8 cellular contexts compared by ENCODE assay signal in the genomic region with DNA sequence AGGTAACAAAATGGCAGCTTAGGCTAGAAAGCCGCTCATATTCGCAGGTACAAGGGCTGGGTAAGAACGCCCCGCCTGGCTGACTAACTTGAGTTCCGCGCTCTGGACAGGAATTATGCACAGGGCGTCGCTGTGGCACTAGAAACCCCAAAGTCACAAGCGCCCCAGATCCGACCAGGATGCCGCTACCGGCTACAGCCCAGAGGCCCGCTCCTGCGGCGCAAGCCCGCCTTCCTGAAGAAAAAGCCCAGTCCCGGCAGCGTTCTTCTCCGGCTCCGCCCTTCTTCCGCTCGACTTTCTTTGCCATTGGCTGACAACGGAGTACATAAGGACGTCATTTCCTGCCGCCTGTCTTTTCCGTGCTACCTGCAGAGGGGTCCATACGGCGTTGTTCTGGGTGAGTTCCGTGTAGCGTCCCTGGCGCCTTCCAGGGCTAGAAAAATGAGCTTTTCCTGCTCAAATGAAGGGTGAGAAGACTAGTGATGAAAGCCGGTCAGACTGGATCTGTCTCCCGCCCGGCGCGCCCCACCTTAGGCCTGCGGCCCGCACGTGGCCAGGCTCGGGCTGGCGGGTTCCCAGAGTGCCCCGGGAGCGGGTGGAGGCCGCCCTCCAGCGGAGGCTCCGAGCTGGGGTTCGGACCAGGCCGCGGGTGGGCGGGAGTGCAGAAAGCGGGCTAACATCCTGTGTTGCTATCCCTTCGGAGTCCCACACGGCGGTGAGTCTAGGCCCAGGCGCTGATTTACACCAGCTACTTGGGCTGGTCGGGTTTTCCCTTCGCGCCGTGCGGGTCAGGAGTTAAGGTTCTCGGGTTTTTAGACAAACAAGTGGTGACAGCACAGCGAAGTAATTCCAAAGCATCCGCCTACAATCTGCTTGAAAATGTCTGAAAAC. TPM values are rescaled to one million over a fixed set of nuclear protein-coding genes. Genes with fewer than 3 reads are reported as not detected.
DNase-seq lines count a peak whose midpoint lies in the region; ATAC-seq, FAIRE-seq and TF ChIP-seq lines count a peak whose summit lies in the region.

A gene (plus strand): TSS at position 353 of the 891 bp plus-strand sequence. CDS start 934 bp downstream, outside the sequence.

- H3K23ac ChIP-seq in trophoblast cell (ENCODE audit: low read length): no peak within 1 kb of the TSS

- peak within 1 kb of the TSS; percentile 82 for H2BK120ac ChIP-seq in trophoblast cell (ENCODE audit: insufficient read depth, low read length, poor library complexity)

- peak within 1 kb of the TSS; percentile 84 for H3K18ac ChIP-seq in trophoblast cell (ENCODE audit: low read length)

- H3K4me1 Mint-ChIP-seq in T-cell: peaks cover 49 to 58% (median 51%) of the 10 kb centered on the region in 3 donors

- peak within 1 kb of the TSS; percentile 86 for H2BK5ac ChIP-seq in trophoblast cell (ENCODE audit: low read depth, low read length, poor library complexity)

- WGBS in adipose tissue, 3 donors: 0% methylated on average over 63 of the region's 63 CpGs
- no CpG with 5 or more reads among the region's 63 CpGs for WGBS in trophoblast cell (ENCODE audit: extremely low coverage, insufficient coverage, insufficient read length)
- 0% methylated on average over 14 to 63 of the region's 63 CpGs for WGBS in transverse colon (ENCODE audit: low coverage in 1 of 2), 2 donors

- peaks cover 27% of the 10 kb centered on the region for H3K36me3 Mint-ChIP-seq in T-cell

- peak within 1 kb of the TSS; percentile 86 for H4K91ac ChIP-seq in trophoblast cell (ENCODE audit: low read depth, low read length)

- TF ChIP-seq POLR2A in GM12892 (IDR thresholded peaks at IDR 0.05; ENCODE audit: low read depth, low read length): peak; percentile 100
- TF ChIP-seq POLR2A in transverse colon (IDR thresholded peaks at IDR 0.05): peak; percentile 98

- H2AK5ac ChIP-seq in trophoblast cell (ENCODE audit: low read length): peak within 1 kb of the TSS; percentile 73

- H3K9me3 Mint-ChIP-seq in T-cell: no peaks in the 10 kb centered on the region

- peaks cover 2 to 5% of the 10 kb centered on the region in 2 experiments for H3K4me1 ChIP-seq in trophoblast cell (ENCODE audit: control insufficient read depth in 1 of 2, insufficient read depth in 2 of 2, low read length in 2 of 2)
- peaks cover 6 to 41% (median 21%) of the 10 kb centered on the region in 4 donors for H3K4me1 ChIP-seq in transverse colon

- TF ChIP-seq CTCF in transverse colon (IDR thresholded peaks at IDR 0.05): peak; percentile 14 to 49 (median 20)

- peak within 1 kb of the TSS; percentile 92 for H2AFZ ChIP-seq in trophoblast cell (ENCODE audit: insufficient read depth, low read length, poor library complexity)

- peak within 1 kb of the TSS; percentile 99 for H4K8ac ChIP-seq in trophoblast cell (ENCODE audit: low read depth, low read length)

- H2BK12ac ChIP-seq in trophoblast cell (ENCODE audit: low read length): no peak within 1 kb of the TSS

- ATAC-seq in HG02852 (IDR thresholded peaks at IDR 0.05; ENCODE audit: unreplicated experiment) (peak; percentile 91), T-cell (replicated peaks in 1 of 4) (peak; percentile 93 to 94 (median 94))

- H3K27ac ChIP-seq in adipose tissue (ENCODE audit: low read depth, low read length) (peak within 1 kb of the TSS; percentile 30), trophoblast cell (ENCODE audit: low read depth, low read length) (peak within 1 kb of the TSS; percentile 94), transverse colon (peak within 1 kb of the TSS; percentile 82 to 92 (median 89))

- in situ Hi-C loops in transverse colon (cut with MboI; ENCODE audit: low pct_ligation_motif_present in 1 of 4, low pct_unique_long_range_greater_than_20kb in 1 of 4, low sequenced_read_pairs in 3 of 4): loop anchor here in 1 of 4 donors (25.0 kb wide), 1 partner anchor 906 kb away; a partner anchor contains a TSS

- H3K79me1 ChIP-seq in trophoblast cell (ENCODE audit: low read length): peaks cover 8% of the 10 kb centered on the region

- no peak for TF ChIP-seq EP300 in transverse colon (IDR thresholded peaks at IDR 0.05; ENCODE audit: low read depth)

- H3K36me3 ChIP-seq in trophoblast cell (ENCODE audit: control insufficient read depth in 1 of 2, insufficient read depth in 2 of 2, low read length in 2 of 2) (peaks cover 21 to 30% of the 10 kb centered on the region in 2 experiments), transverse colon (peaks cover 0 to 26% (median 12%) of the 10 kb centered on the region in 4 donors)

- peak; percentile 96 for FAIRE-seq in GM12892 (lab: Jason Lieb, UNC)

- H3K4me3 ChIP-seq in trophoblast cell (ENCODE audit: low read depth, low read length) (peak within 1 kb of the TSS; percentile 83), transverse colon (peak within 1 kb of the TSS; percentile 59 to 78 (median 74))

- DNase-seq in GM12892 (ENCODE audit: insufficient read length) (peak; percentile 88), NCI-H1436 treated with DMSO at 0.1 percent for 48 hours (lab: John Stamatoyannopoulos, UW) (peak; percentile 42), T-cell (peak; percentile 86 to 99 (median 96)), cardiac septum (ENCODE audit: low spot score) (peak; percentile 94), trophoblast cell (peak; percentile 95 to 96), transverse colon (peak; percentile 97)

- no peaks in the 10 kb centered on the region for H3K9me3 ChIP-seq in trophoblast cell (ENCODE audit: insufficient read depth, low read depth, low read length)
- no peaks in the 10 kb centered on the region for H3K9me3 ChIP-seq in transverse colon

- peaks cover 6% of the 10 kb centered on the region for H3K79me2 ChIP-seq in trophoblast cell (ENCODE audit: control insufficient read depth, insufficient read depth, low read length, poor library complexity)

- CTCF ChIA-PET in T-cell (lab: Charles Lee): interaction anchor here (0.5 to 2.4 kb wide), 10 partner anchors 9 to 902 kb away, joined by 3 to 12 read pairs (median 4); no protein-coding TSS in a partner anchor

- H3K4me3 Mint-ChIP-seq in T-cell: peak within 1 kb of the TSS; percentile 89 to 90 (median 90)

- peak within 1 kb of the TSS; percentile 91 for H3K14ac ChIP-seq in trophoblast cell (ENCODE audit: low read length)

- H3K9ac ChIP-seq in trophoblast cell (ENCODE audit: low read length): peak within 1 kb of the TSS; percentile 90

- intact Hi-C loops in cardiac septum (cut with DNase I) (loop anchor here (1.0 kb wide), 1 partner anchor 22 kb away; no protein-coding TSS in a partner anchor), transverse colon (cut with DNase I; ENCODE audit: low total_unique reads) (loop anchor here (2.0 kb wide), 1 partner anchor 24 kb away; a partner anchor contains a TSS)

- no peaks in the 10 kb centered on the region for H3K27me3 Mint-ChIP-seq in T-cell

- H3K27me3 ChIP-seq in trophoblast cell (ENCODE audit: insufficient read depth, low read length) (no peaks in the 10 kb centered on the region), transverse colon (no peaks in the 10 kb centered on the region)

- POLR2A ChIA-PET in T-cell (lab: Charles Lee): interaction anchor here in 1 of 2 donors (0.5 to 0.7 kb wide), 3 partner anchors 10 to 257 kb away, joined by 3 read pairs; no protein-coding TSS in a partner anchor

- H3K4me2 ChIP-seq in trophoblast cell (ENCODE audit: low read length): peak within 1 kb of the TSS; percentile 82

- peak within 1 kb of the TSS; percentile 61 for H3K4ac ChIP-seq in trophoblast cell (ENCODE audit: low read depth, low read length)

- peak within 1 kb of the TSS; percentile 91 for H4K12ac ChIP-seq in trophoblast cell (ENCODE audit: low read depth, low read length)

- H3K27ac Mint-ChIP-seq in T-cell: peak within 1 kb of the TSS; percentile 93 to 95

RNA-seq across cellular contexts. Expression of the gene that starts here (rescaled TPM):
- 4,651 TPM for polyA plus RNA-seq in GM12892 (2012; ENCODE audit: missing spikeins)
- total RNA-seq in T-cell (1,000 to 10,000 TPM; 1,722 to 2,107 (median 1,965) TPM), cardiac septum (333 TPM), transverse colon (1,000 to 10,000 TPM in 1 of 4 donors, 100 to 1,000 TPM in 3; 460 to 1,003 (median 843) TPM)
- polyA plus RNA-seq in adipose tissue: 1,000 to 10,000 TPM; 1,362 to 1,817 (median 1,440) TPM
- polyA plus RNA-seq in trophoblast cell (2013): 1,546 and 1,587 TPM in 2 replicates

Comparison
In these comparisons a context has a peak if more than half of its experiments do, and no peak if none do; other contexts are left out.
1. Peak in every context shown above with its lines: DNase-seq, ATAC-seq, H3K4me3 ChIP-seq and H3K27ac ChIP-seq.
2. DNase-seq: peak in every context shown above with its lines; median percentile 97 in transverse colon; 96 in T-cell; 96 in trophoblast cell; 94 in cardiac septum; 88 in GM12892; 42 in NCI-H1436 treated with DMSO at 0.1 percent for 48 hours.
3. H3K27ac ChIP-seq: peak in every context shown above with its lines; median percentile 94 in trophoblast cell; 89 in transverse colon; 30 in adipose tissue.